17 cellular contexts compared by ENCODE assay signal in genomic region chr2:180411631-180412030, GRCh38.
DNase-seq lines count a peak whose midpoint lies in the region; ATAC-seq and TF ChIP-seq lines count a peak whose summit lies in the region.
"Had no signal": no experiment of that assay in that cellular context is flagged by ENCODE, and none has a peak within 500 bp of the region (broad histone marks: within the 10 kb centered on the region; RNA-seq: fewer than 3 reads in every experiment).

No MANE protein-coding gene starts in this region.

- no peak overlapping the region for H3K4me3 Mint-ChIP-seq in endothelial cell (ENCODE audit: unreplicated experiment)
- H3K4me3 Mint-ChIP-seq: B cell, mesothelial cell of epicardium had no signal

- peaks cover 2% of the 10 kb centered on the region for H3K27me3 Mint-ChIP-seq in endothelial cell (ENCODE audit: unreplicated experiment)

- intact Hi-C loops in left colon (cut with DNase I, micrococcal nuclease): no loop called here

- no peaks in the 10 kb centered on the region for H3K36me3 Mint-ChIP-seq in endothelial cell (ENCODE audit: low read depth, unreplicated experiment)
- H3K36me3 Mint-ChIP-seq: activated naive CD4-positive, alpha-beta T cell treated with anti-CD3 and anti-CD28 coated beads, Interleukin-2, amount 50 U/mL, for 72 hours; mesothelial cell of epicardium had no signal

- H3K4me1 Mint-ChIP-seq in endothelial cell (ENCODE audit: unreplicated experiment): peaks cover 6% of the 10 kb centered on the region
- H3K4me1 Mint-ChIP-seq: B cell had no signal

- DNase-seq in HT1080 (ENCODE audit: low read depth) (peak; percentile 5), left colon (peak in 1 of 2 donors; percentile 7), endothelial cell (ENCODE audit: low spot score) (no peak), NCI-H345 treated with DMSO at 0.1 percent for 48 hours (lab: John Stamatoyannopoulos, UW; ENCODE audit: unreplicated experiment) (no peak), globus pallidus (ENCODE audit: low spot score) (no peak)
- no peak for DNase-seq in activated CD4-positive, alpha-beta T cell treated with anti-CD3 and anti-CD28 coated beads for 48 hours
- DNase-seq: activated CD8-positive, alpha-beta memory T cell treated with anti-CD3 and anti-CD28 coated beads for 24 hours; central memory CD4-positive, alpha-beta T cell; NCI-H345; psoas muscle; stimulated activated CD4-positive, alpha-beta T cell treated with anti-CD3 and anti-CD28 coated beads, Interleukin-4, amount 100 ng/mL, for 1 hour; stimulated activated naive CD4-positive, alpha-beta T cell treated with Interleukin-2 at 50 U/mL for 16 hours had no signal

- peak; percentile 55 for ATAC-seq in GM18498 (IDR thresholded peaks at IDR 0.05; ENCODE audit: unreplicated experiment)
- peak; percentile 58 for ATAC-seq in HG02588 (IDR thresholded peaks at IDR 0.05; ENCODE audit: unreplicated experiment)
- ATAC-seq in left colon: peak; percentile 75
- ATAC-seq: activated naive CD4-positive, alpha-beta T cell treated with anti-CD3 and anti-CD28 coated beads, Interleukin-2, amount 50 U/mL, for 72 hours; psoas muscle had no signal

- TF ChIP-seq CTCF in endothelial cell (IDR thresholded peaks at IDR 0.05; ENCODE audit: unreplicated experiment): no peak

- H3K9me3 Mint-ChIP-seq in endothelial cell (ENCODE audit: unreplicated experiment): no peaks in the 10 kb centered on the region
- H3K9me3 Mint-ChIP-seq: activated naive CD4-positive, alpha-beta T cell treated with anti-CD3 and anti-CD28 coated beads, Interleukin-2, amount 50 U/mL, for 72 hours; mesothelial cell of epicardium had no signal

- no peak overlapping the region for H3K27ac Mint-ChIP-seq in endothelial cell (ENCODE audit: unreplicated experiment)
- H3K27ac Mint-ChIP-seq: activated naive CD4-positive, alpha-beta T cell treated with anti-CD3 and anti-CD28 coated beads, Interleukin-2, amount 50 U/mL, for 72 hours; B cell; mesothelial cell of epicardium had no signal
